ENCODE assay signal across 8 cellular contexts in the genomic region with DNA sequence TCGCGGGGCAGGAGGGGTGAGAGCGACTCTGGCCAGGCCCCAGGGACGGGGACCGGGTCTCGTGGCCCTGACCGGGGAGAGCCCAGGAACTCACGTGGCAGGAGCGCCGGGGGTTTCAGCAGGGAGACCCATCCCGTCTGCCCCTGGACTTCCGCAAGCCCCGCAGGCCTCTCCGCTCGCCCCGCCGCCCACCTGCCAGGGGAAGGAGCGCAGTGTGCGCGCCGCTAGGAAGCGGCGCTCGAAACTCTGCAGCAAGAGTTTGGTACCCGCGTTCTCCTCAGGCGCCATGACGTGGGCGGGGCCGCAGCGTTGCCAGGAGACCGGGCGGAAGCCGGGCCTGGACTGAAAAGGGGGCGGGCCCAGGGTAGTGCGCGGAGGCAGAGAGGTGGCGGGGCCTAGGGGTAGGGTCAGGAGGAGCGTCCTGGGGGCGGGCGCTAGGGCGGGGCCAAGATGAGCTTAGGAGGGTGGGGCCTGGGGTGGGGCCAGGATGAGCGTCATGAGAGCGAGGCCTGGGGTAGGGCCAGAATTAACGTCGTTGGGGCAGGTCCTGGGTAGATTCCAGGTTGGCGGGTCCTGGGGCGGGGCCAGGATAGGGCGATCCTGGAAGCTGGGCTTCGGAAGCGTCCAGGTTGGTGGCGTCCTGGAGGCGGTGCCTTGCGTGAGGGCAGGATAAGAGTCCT. TPM values are rescaled to one million over a fixed set of nuclear protein-coding genes. Genes with fewer than 3 reads are reported as not detected.
DNase-seq lines count a peak whose midpoint lies in the region; ATAC-seq and TF ChIP-seq lines count a peak whose summit lies in the region.

No MANE protein-coding gene starts in this region.

- no peaks in the 10 kb centered on the region for H4K20me1 ChIP-seq in mammary epithelial cell (ENCODE audit: insufficient read depth, low read length)

- WGBS in mammary epithelial cell (ENCODE audit: low coverage, missing lambda C conversion rate): 0% methylated on average over 1 of the region's 54 CpGs

- no TSS peak for BruUV-seq in mammary epithelial cell (replicated peaks; lab: Mats Ljungman, UMichigan)

- CTCF ChIA-PET in mammary epithelial cell (lab: Charles Lee; ENCODE audit: low non-redundant PET): interaction anchor here (0.6 kb wide), 1 partner anchor 169 kb away, joined by 4 read pairs; no protein-coding TSS in a partner anchor

- peak overlapping the region; percentile 50 for H2AFZ ChIP-seq in ACC112 (ENCODE audit: low read length, unreplicated experiment)
- H2AFZ ChIP-seq in mammary epithelial cell (ENCODE audit: low read depth, low read length): peak overlapping the region; percentile 89

- H3K27me3 ChIP-seq in ACC112 (ENCODE audit: insufficient read depth, low read length) (no peaks in the 10 kb centered on the region), mammary epithelial cell (ENCODE audit: insufficient read depth, low read length) (no peaks in the 10 kb centered on the region), iPS-20b (ENCODE audit: insufficient read depth, low read length) (no peaks in the 10 kb centered on the region)

- peaks cover 6% of the 10 kb centered on the region for H3K79me2 ChIP-seq in ACC112 (ENCODE audit: control insufficient read depth, insufficient read depth, low read length, unreplicated experiment)
- H3K79me2 ChIP-seq in mammary epithelial cell (ENCODE audit: insufficient read depth, low read length): peaks cover 15% of the 10 kb centered on the region

- H3K27ac ChIP-seq in ACC112 (ENCODE audit: low read depth, low read length): peak overlapping the region; percentile 64
- H3K27ac ChIP-seq in VCaP: peak overlapping the region; percentile 41
- H3K27ac ChIP-seq in mammary epithelial cell (ENCODE audit: insufficient read depth, low read depth, low read length): peak overlapping the region; percentile 90
- no peak overlapping the region for H3K27ac ChIP-seq in iPS-20b (ENCODE audit: low read length)
- H3K27ac ChIP-seq in skin epidermis: peak overlapping the region; percentile 36 to 91 (median 79)

- ATAC-seq in GM18870 (IDR thresholded peaks at IDR 0.05; ENCODE audit: unreplicated experiment) (peak; percentile 75), HG03108 (IDR thresholded peaks at IDR 0.05; ENCODE audit: unreplicated experiment) (peak; percentile 100)

- H3K36me3 ChIP-seq in ACC112 (ENCODE audit: insufficient read depth, low read length): no peaks in the 10 kb centered on the region
- no peaks in the 10 kb centered on the region for H3K36me3 ChIP-seq in mammary epithelial cell (ENCODE audit: insufficient read depth, low read length)
- H3K36me3 ChIP-seq in iPS-20b (ENCODE audit: insufficient read depth, low read depth, low read length): no peaks in the 10 kb centered on the region

- H3K9me3 ChIP-seq in mammary epithelial cell (replicated peaks; ENCODE audit: insufficient read depth, low read length) (no peaks in the 10 kb centered on the region), iPS-20b (ENCODE audit: insufficient read depth, low read depth, low read length) (no peaks in the 10 kb centered on the region)

- in situ Hi-C loops in mammary epithelial cell (cut with MboI; ENCODE audit: low sequenced_read_pairs in 2 of 2): no loop called here

- intact Hi-C loops in mammary epithelial cell (cut with micrococcal nuclease): no loop called here

- dilution Hi-C loops in mammary epithelial cell (cut with HindIII; ENCODE audit: low sequenced_read_pairs): no loop called here

- peak overlapping the region; percentile 83 for H3K9ac ChIP-seq in mammary epithelial cell (ENCODE audit: insufficient read depth, low read length)
- H3K9ac ChIP-seq in iPS-20b (ENCODE audit: low read depth, low read length): peak overlapping the region; percentile 78; the same call in 1 of the 2 replicates

- peak overlapping the region; percentile 72 for H3K4me2 ChIP-seq in mammary epithelial cell (ENCODE audit: insufficient read depth, low read depth, low read length)

- TF ChIP-seq CTCF in VCaP (conservative IDR thresholded peaks at IDR 0.05) (no peak), mammary epithelial cell (conservative IDR thresholded peaks at IDR 0.05 in 1 of 2, IDR thresholded peaks at IDR 0.05 in 1 of 2; ENCODE audit: extremely low read depth in 1 of 2, insufficient read depth in 1 of 2, low read depth in 1 of 2, low read length in 2 of 2) (no peak)

- DNase-seq in NCI-H2171 treated with DMSO at 0.1 percent for 48 hours (lab: John Stamatoyannopoulos, UW) (peak; percentile 99), mammary epithelial cell (peak; percentile 98)

- peak overlapping the region; percentile 77 for H3K4me3 ChIP-seq in ACC112 (ENCODE audit: low read depth, low read length)
- peak overlapping the region; percentile 72 to 79 (median 76) for H3K4me3 ChIP-seq in mammary epithelial cell (replicated peaks in 1 of 3; ENCODE audit: insufficient read depth in 1 of 3, low read depth in 2 of 3, low read length in 3 of 3)
- peak overlapping the region; percentile 84 for H3K4me3 ChIP-seq in iPS-20b (ENCODE audit: low read length)
- peak overlapping the region; percentile 61 to 89 (median 84) for H3K4me3 ChIP-seq in skin epidermis

- H3K4me1 ChIP-seq in ACC112 (ENCODE audit: control insufficient read depth, insufficient read depth, low read length, unreplicated experiment): peaks cover 4% of the 10 kb centered on the region
- peaks cover 4% of the 10 kb centered on the region for H3K4me1 ChIP-seq in mammary epithelial cell (ENCODE audit: insufficient read depth, low read length)
- H3K4me1 ChIP-seq in iPS-20b (ENCODE audit: insufficient read depth, low read length): no peaks in the 10 kb centered on the region

RNA-seq across cellular contexts. Expression of gene ALG1L2, which starts 29.7 kb away (rescaled TPM):
- under 1 TPM in 1 of 2 donors, not detected in 1; 0.78 TPM for total RNA-seq in mammary epithelial cell
- polyA plus RNA-seq in mammary epithelial cell: not detected
- not detected for polyA minus RNA-seq in mammary epithelial cell
